Comparison of ENCODE assay signal across 18 cellular contexts in genomic region chr2:28979576-28980366, GRCh38. TPM values are rescaled to one million over a fixed set of nuclear protein-coding genes. Genes with fewer than 3 reads are reported as not detected.
A peak's percentile ranks its signal among the peaks of the same experiment; 100 is the strongest.
DNase-seq lines count a peak whose midpoint lies in the region; ATAC-seq and TF ChIP-seq lines count a peak whose summit lies in the region.
"Had no signal": no experiment of that assay in that cellular context is flagged by ENCODE, and none has a peak within 500 bp of the region (broad histone marks: within the 10 kb centered on the region; RNA-seq: fewer than 3 reads in every experiment).

No MANE protein-coding gene starts in this region.

- DNase-seq in DMS 273 (lab: John Stamatoyannopoulos, UW; ENCODE audit: unreplicated experiment) = peak; percentile 45
- no peak for DNase-seq in DMS 273 treated with DMSO at 0.1 percent for 48 hours (lab: John Stamatoyannopoulos, UW)
- peak; percentile 25 for DNase-seq in DMS79 (lab: John Stamatoyannopoulos, UW)
- DNase-seq in WERI-Rb-1 = no peak
- DNase-seq in mucosa of descending colon = no peak
- DNase-seq in cerebellar cortex (ENCODE audit: low spot score) = no peak
- DNase-seq in NCI-H146 (lab: John Stamatoyannopoulos, UW) = no peak
- DNase-seq: H9, NCI-H1092 treated with DMSO at 0.1 percent for 48 hours, uterus had no signal

- H3K4me3 ChIP-seq in WERI-Rb-1 (ENCODE audit: low read depth, low read length) = no peak overlapping the region
- H3K4me3 ChIP-seq in mucosa of descending colon = no peak overlapping the region
- H3K4me3 ChIP-seq: PC-9, SJSA1, uterus had no signal

- H3K36me3 ChIP-seq in WERI-Rb-1 (no peaks in the 10 kb centered on the region), mucosa of descending colon (ENCODE audit: low read depth) (no peaks in the 10 kb centered on the region)
- H3K36me3 ChIP-seq: SJSA1, uterus had no signal

- no peaks in the 10 kb centered on the region for H3K27me3 ChIP-seq in WERI-Rb-1 (ENCODE audit: insufficient read depth, low read depth, severe bottlenecking)
- H3K27me3 ChIP-seq: SJSA1, uterus had no signal

- H3K9me3 ChIP-seq in WERI-Rb-1 (ENCODE audit: severe bottlenecking) (no peaks in the 10 kb centered on the region), mucosa of descending colon (no peaks in the 10 kb centered on the region)
- H3K9me3 ChIP-seq: SJSA1, uterus had no signal

- peak; percentile 7 for ATAC-seq in mucosa of descending colon
- ATAC-seq in HG03108 (IDR thresholded peaks at IDR 0.05; ENCODE audit: unreplicated experiment) = no peak
- ATAC-seq: activated CD4-positive, CD25-positive, alpha-beta regulatory T cell treated with anti-CD3 and anti-CD28 coated beads, Interleukin-2, amount 50 U/mL, for 24 hours; activated naive CD4-positive, alpha-beta T cell treated with anti-CD3 and anti-CD28 coated beads, Interleukin-2, amount 50 U/mL, for 72 hours had no signal

- H3K27ac ChIP-seq in WERI-Rb-1 = peak overlapping the region; percentile 40
- H3K27ac ChIP-seq: 22Rv1, PC-9, SJSA1, uterus had no signal

- H3K4me1 ChIP-seq in mucosa of descending colon (ENCODE audit: low read depth) = no peaks in the 10 kb centered on the region
- H3K4me1 ChIP-seq: uterus had no signal

- intact Hi-C loops in mucosa of descending colon (cut with DNase I, micrococcal nuclease) = no loop called here

- TF ChIP-seq CTCF in WERI-Rb-1 (IDR thresholded peaks at IDR 0.05; ENCODE audit: low read depth, low read length) (no peak), mucosa of descending colon (IDR thresholded peaks at IDR 0.05) (no peak)

RNA-seq across cellular contexts. Expression of gene TOGARAM2, which starts 1.3 kb away (rescaled TPM):
- total RNA-seq in mucosa of descending colon = 1 to 10 TPM in 1 of 3 donors, under 1 TPM in 2; 0.58 to 3.2 (median 0.81) TPM
- total RNA-seq: glomerular endothelial cell, pulmonary artery endothelial cell had no signal

Comparison
In these comparisons a context has a peak if more than half of its experiments do, and no peak if none do; other contexts are left out.
1. DNase-seq: peak in DMS 273 (single experiment) and DMS79 (single experiment); none in DMS 273 treated with DMSO at 0.1 percent for 48 hours (single experiment), WERI-Rb-1 (single experiment), mucosa of descending colon (0 of 3), cerebellar cortex (single experiment) and NCI-H146 (single experiment).